15 cellular contexts compared by ENCODE assay signal in genomic region chr4:36303430-36304137, GRCh38. TPM values are rescaled to one million over a fixed set of nuclear protein-coding genes. Genes with fewer than 3 reads are reported as not detected.
DNase-seq lines count a peak whose midpoint lies in the region; ATAC-seq, FAIRE-seq and TF ChIP-seq lines count a peak whose summit lies in the region.
"Had no signal": no experiment of that assay in that cellular context is flagged by ENCODE, and none has a peak within 500 bp of the region (broad histone marks: within the 10 kb centered on the region; RNA-seq: fewer than 3 reads in every experiment).

No MANE protein-coding gene starts in this region.

- TF ChIP-seq EP300 in HepG2 (IDR thresholded peaks at IDR 0.05; ENCODE audit: low read depth in 2 of 2, low read length in 2 of 2) (no peak), HepG2 (CRISPR knock-in tag; IDR thresholded peaks at IDR 0.05; ENCODE audit: borderline replicate concordance) (no peak)

- FAIRE-seq in HepG2 (lab: Jason Lieb, UNC) = no peak
- FAIRE-seq: TTC549 had no signal

- no peaks in the 10 kb centered on the region for H3K79me2 ChIP-seq in HepG2 (ENCODE audit: insufficient read depth, low read length)

- BruUV-seq in HepG2 (replicated peaks; lab: Mats Ljungman, UMichigan) = no TSS peak

- H3K4me3 Mint-ChIP-seq in dendritic cell treated with granulocyte-macrophage colony-stimulating factor and Interleukin-4, amounts not matched to agents 40 ng/mL and 50 ng/mL, for 4 days = no peak overlapping the region
- no peak overlapping the region for H3K4me3 Mint-ChIP-seq in progenitor cell of endocrine pancreas (ENCODE audit: low read depth)
- H3K4me3 Mint-ChIP-seq: brain, nephron had no signal

- TF ChIP-seq CTCF in gastrocnemius medialis (IDR thresholded peaks at IDR 0.05 in 4 of 5, conservative IDR thresholded peaks at IDR 0.05 in 1 of 5) = no peak
- TF ChIP-seq CTCF in progenitor cell of endocrine pancreas (IDR thresholded peaks at IDR 0.05; ENCODE audit: unreplicated experiment) = no peak
- TF ChIP-seq CTCF in HepG2 (CRISPR knock-in tag; IDR thresholded peaks at IDR 0.05) = no peak

- CTCF ChIA-PET in HepG2 (lab: Yijun Ruan, JAX; ENCODE audit: low intra/inter-chr PET ratio, low total read pairs) = no interaction called here

- H3K27me3 ChIP-seq in gastrocnemius medialis (no peaks in the 10 kb centered on the region), HepG2 (ENCODE audit: control insufficient read depth in 1 of 2, insufficient read depth in 2 of 2, low read length in 2 of 2) (no peaks in the 10 kb centered on the region)

- DNase-seq in gastrocnemius medialis (no peak), NCI-H345 (lab: John Stamatoyannopoulos, UW) (no peak), progenitor cell of endocrine pancreas (ENCODE audit: low spot score, unreplicated experiment) (no peak), HepG2 (ENCODE audit: low spot score) (no peak)
- DNase-seq: NCI-H526 had no signal

- H3K9me3 Mint-ChIP-seq in dendritic cell treated with granulocyte-macrophage colony-stimulating factor and Interleukin-4, amounts not matched to agents 40 ng/mL and 50 ng/mL, for 4 days = no peaks in the 10 kb centered on the region
- H3K9me3 Mint-ChIP-seq in progenitor cell of endocrine pancreas (ENCODE audit: low read depth) = no peaks in the 10 kb centered on the region
- H3K9me3 Mint-ChIP-seq: brain, nephron had no signal

- peaks cover 35% of the 10 kb centered on the region for H3K4me1 Mint-ChIP-seq in dendritic cell treated with granulocyte-macrophage colony-stimulating factor and Interleukin-4, amounts not matched to agents 40 ng/mL and 50 ng/mL, for 4 days (ENCODE audit: low read depth)
- H3K4me1 Mint-ChIP-seq in progenitor cell of endocrine pancreas (ENCODE audit: low read depth) = no peaks in the 10 kb centered on the region
- H3K4me1 Mint-ChIP-seq: brain, nephron had no signal

- no peaks in the 10 kb centered on the region for H3K27me3 Mint-ChIP-seq in dendritic cell treated with granulocyte-macrophage colony-stimulating factor and Interleukin-4, amounts not matched to agents 40 ng/mL and 50 ng/mL, for 4 days
- H3K27me3 Mint-ChIP-seq in progenitor cell of endocrine pancreas = no peaks in the 10 kb centered on the region
- H3K27me3 Mint-ChIP-seq: brain had no signal

- no peaks in the 10 kb centered on the region for H4K20me1 ChIP-seq in HepG2 (ENCODE audit: insufficient read depth, low read length)

- no peak for TF ChIP-seq RAD21 in HepG2 (CRISPR knock-in tag; IDR thresholded peaks at IDR 0.05)

- WGBS in HepG2 (ENCODE audit: low lambda C conversion rate) = 0% methylated on average over 3 of the region's 3 CpGs

- POLR2A ChIA-PET in HepG2 (lab: Yijun Ruan, JAX) = no interaction called here

- no peak overlapping the region for H3K9ac ChIP-seq in HepG2 (ENCODE audit: insufficient read depth, low read depth, low read length)

- in situ Hi-C loops in gastrocnemius medialis (cut with MboI; ENCODE audit: low sequenced_read_pairs in 4 of 4) = no loop called here
- in situ Hi-C loops in HepG2 (cut with HindIII; ENCODE audit: extremely low pct_ligation_motif_present, low pct_unique_long_range_greater_than_20kb) = no loop called here

- no peaks in the 10 kb centered on the region for H3K36me3 ChIP-seq in gastrocnemius medialis
- H3K36me3 ChIP-seq in HepG2 (replicated peaks in 1 of 2; ENCODE audit: control insufficient read depth in 1 of 2, insufficient read depth in 2 of 2, low read length in 2 of 2) = no peaks in the 10 kb centered on the region

- no peak overlapping the region for H2AFZ ChIP-seq in HepG2 (ENCODE audit: low read length)

- intact Hi-C loops in dendritic cell treated with granulocyte-macrophage colony-stimulating factor and Interleukin-4, amounts not matched to agents 40 ng/mL and 50 ng/mL, for 4 days (cut with micrococcal nuclease) = no loop called here
- intact Hi-C loops in gastrocnemius medialis (cut with DNase I; ENCODE audit: low total_unique reads) (no loop called here), HepG2 (cut with micrococcal nuclease; ENCODE audit: unreplicated experiment) (no loop called here)

- no peaks in the 10 kb centered on the region for H3K4me1 ChIP-seq in gastrocnemius medialis
- no peaks in the 10 kb centered on the region for H3K4me1 ChIP-seq in HepG2 (ENCODE audit: insufficient read depth, low read length)

- no peaks in the 10 kb centered on the region for H3K36me3 Mint-ChIP-seq in dendritic cell treated with granulocyte-macrophage colony-stimulating factor and Interleukin-4, amounts not matched to agents 40 ng/mL and 50 ng/mL, for 4 days (ENCODE audit: low read depth)
- H3K36me3 Mint-ChIP-seq in progenitor cell of endocrine pancreas (ENCODE audit: insufficient read depth) = no peaks in the 10 kb centered on the region
- H3K36me3 Mint-ChIP-seq: brain had no signal

- ATAC-seq in GM18858 (IDR thresholded peaks at IDR 0.05; ENCODE audit: unreplicated experiment) = peak; percentile 69
- ATAC-seq in GM21717 (IDR thresholded peaks at IDR 0.05; ENCODE audit: unreplicated experiment) = peak; percentile 86
- ATAC-seq in HG03457 (IDR thresholded peaks at IDR 0.05; ENCODE audit: unreplicated experiment) = peak; percentile 92
- ATAC-seq in gastrocnemius medialis = no peak
- ATAC-seq in HepG2 = no peak

- H3K4me2 ChIP-seq in HepG2 (ENCODE audit: low read depth, low read length) = no peak overlapping the region

- TF ChIP-seq POLR2A in gastrocnemius medialis (IDR thresholded peaks at IDR 0.05) (no peak), HepG2 (IDR thresholded peaks at IDR 0.05; ENCODE audit: insufficient read depth in 1 of 2, low read depth in 2 of 2, low read length in 2 of 2) (no peak)

- H3K4me3 ChIP-seq in gastrocnemius medialis = no peak overlapping the region
- no peak overlapping the region for H3K4me3 ChIP-seq in HepG2 (replicated peaks in 1 of 3; ENCODE audit: insufficient read depth in 1 of 3, low read depth in 2 of 3, low read length in 3 of 3)

- H3K27ac ChIP-seq in gastrocnemius medialis = no peak overlapping the region
- H3K27ac ChIP-seq in HepG2 (ENCODE audit: extremely low read length, insufficient read depth, low read length) = no peak overlapping the region
- H3K27ac ChIP-seq: HL-60 had no signal

- H3K27ac Mint-ChIP-seq in dendritic cell treated with granulocyte-macrophage colony-stimulating factor and Interleukin-4, amounts not matched to agents 40 ng/mL and 50 ng/mL, for 4 days = peak overlapping the region; percentile 63
- no peak overlapping the region for H3K27ac Mint-ChIP-seq in progenitor cell of endocrine pancreas
- H3K27ac Mint-ChIP-seq: brain, nephron had no signal

- H3K9me3 ChIP-seq in gastrocnemius medialis (no peaks in the 10 kb centered on the region), HepG2 (ENCODE audit: low read length) (no peaks in the 10 kb centered on the region)

RNA-seq across cellular contexts. Expression of gene DTHD1, which starts 22.2 kb away (rescaled TPM):
- total RNA-seq in gastrocnemius medialis = under 1 TPM in 1 of 4 donors, not detected in 3; 0.10 TPM
- 0.12 and 0.29 TPM in 2 replicates for total RNA-seq in progenitor cell of endocrine pancreas
- not detected in 2 replicates for total RNA-seq in HepG2 (2016; rRNA removed; fragmentation: Illumina TruSeq; extraction: Trizol)
- total RNA-seq in HepG2 (2016; cell fraction: cytosol; rRNA removed; fragmentation: Illumina TruSeq; extraction: Trizol; ENCODE audit: low read depth) = not detected in 2 replicates
- total RNA-seq in HepG2 (2016; cell fraction: insoluble cytoplasmic fraction; rRNA removed; fragmentation: Illumina TruSeq; extraction: Trizol) = not detected in 2 replicates
- not detected in 2 replicates for total RNA-seq in HepG2 (2016; cell fraction: membrane; rRNA removed; fragmentation: Illumina TruSeq; extraction: Trizol)
- not detected in 2 replicates for total RNA-seq in HepG2 (2016; cell fraction: nucleus; rRNA removed; fragmentation: Illumina TruSeq; extraction: Trizol)
- polyA plus RNA-seq in HepG2 (2011; rRNA removed) = not detected in 2 replicates
- polyA plus RNA-seq in HepG2 (2011; cell fraction: cytosol; rRNA removed) = not detected in 2 replicates
- polyA plus RNA-seq in HepG2 (2011; cell fraction: nucleus; rRNA removed) = not detected in 2 replicates
- not detected in 2 replicates for polyA plus RNA-seq in HepG2 (2012)
- polyA plus RNA-seq in HepG2 (2016; cell fraction: cytosol; fragmentation: Illumina TruSeq; extraction: Trizol; ENCODE audit: low read depth) = not detected in 2 replicates
- polyA plus RNA-seq in HepG2 (2016; cell fraction: insoluble cytoplasmic fraction; fragmentation: Illumina TruSeq; extraction: Trizol; ENCODE audit: low read depth) = not detected in 2 replicates
- polyA plus RNA-seq in HepG2 (2016; cell fraction: membrane; fragmentation: Illumina TruSeq; extraction: Trizol; ENCODE audit: low read depth) = not detected in 2 replicates
- not detected in 2 replicates for polyA plus RNA-seq in HepG2 (2016; cell fraction: nucleus; fragmentation: Illumina TruSeq; extraction: Trizol; ENCODE audit: insufficient read depth, low read depth)
- polyA minus RNA-seq in HepG2 (2011; rRNA and poly(A)+ RNA removed; ENCODE audit: low replicate concordance) = not detected in 2 replicates
- not detected in 2 replicates for polyA minus RNA-seq in HepG2 (2011; cell fraction: cytosol; rRNA and poly(A)+ RNA removed)
- not detected in 2 replicates for polyA minus RNA-seq in HepG2 (2011; cell fraction: nucleus; rRNA and poly(A)+ RNA removed)
- total RNA-seq: Daoy, glomerular endothelial cell had no signal

RNA-seq across cellular contexts. Expression of gene ARAP2, which starts 59.3 kb away (rescaled TPM):
- total RNA-seq in gastrocnemius medialis (10 to 100 TPM in 1 of 4 donors, 1 to 10 TPM in 1, under 1 TPM in 2; 0.32 to 10.3 (median 1.1) TPM), progenitor cell of endocrine pancreas (9.2 and 11.6 TPM in 2 replicates), HepG2 (2016; rRNA removed; fragmentation: Illumina TruSeq; extraction: Trizol) (1.4 and 1.5 TPM in 2 replicates)
- 1.5 and 1.8 TPM in 2 replicates for total RNA-seq in HepG2 (2016; cell fraction: cytosol; rRNA removed; fragmentation: Illumina TruSeq; extraction: Trizol; ENCODE audit: low read depth)
- total RNA-seq in HepG2 (2016; cell fraction: insoluble cytoplasmic fraction; rRNA removed; fragmentation: Illumina TruSeq; extraction: Trizol) = 0.95 and 0.97 TPM in 2 replicates
- total RNA-seq in HepG2 (2016; cell fraction: membrane; rRNA removed; fragmentation: Illumina TruSeq; extraction: Trizol) = 1.00 and 1.2 TPM in 2 replicates
- 4.1 and 5.6 TPM in 2 replicates for total RNA-seq in HepG2 (2016; cell fraction: nucleus; rRNA removed; fragmentation: Illumina TruSeq; extraction: Trizol)
- 0.16 and 0.37 TPM in 2 replicates for polyA plus RNA-seq in HepG2 (2011; rRNA removed)
- 0.09 TPM in 2 replicates for polyA plus RNA-seq in HepG2 (2011; cell fraction: cytosol; rRNA removed)
- 0.14 and 0.35 TPM in 2 replicates for polyA plus RNA-seq in HepG2 (2011; cell fraction: nucleus; rRNA removed)
- 0.13 and 0.16 TPM in 2 replicates for polyA plus RNA-seq in HepG2 (2012)
- polyA plus RNA-seq in HepG2 (2016; cell fraction: cytosol; fragmentation: Illumina TruSeq; extraction: Trizol; ENCODE audit: low read depth) = 0.02 and 0.10 TPM in 2 replicates
- polyA plus RNA-seq in HepG2 (2016; cell fraction: insoluble cytoplasmic fraction; fragmentation: Illumina TruSeq; extraction: Trizol; ENCODE audit: low read depth) = 0.32 and 0.37 TPM in 2 replicates
- 0.03 and 0.15 TPM in 2 replicates for polyA plus RNA-seq in HepG2 (2016; cell fraction: membrane; fragmentation: Illumina TruSeq; extraction: Trizol; ENCODE audit: low read depth)
- polyA plus RNA-seq in HepG2 (2016; cell fraction: nucleus; fragmentation: Illumina TruSeq; extraction: Trizol; ENCODE audit: insufficient read depth, low read depth) = 0.53 and 0.87 TPM in 2 replicates
- 0.74 and 12.3 TPM in 2 replicates for polyA minus RNA-seq in HepG2 (2011; rRNA and poly(A)+ RNA removed; ENCODE audit: low replicate concordance)
- polyA minus RNA-seq in HepG2 (2011; cell fraction: cytosol; rRNA and poly(A)+ RNA removed) = 0.49 and 0.70 TPM in 2 replicates
- 3.1 and 4.7 TPM in 2 replicates for polyA minus RNA-seq in HepG2 (2011; cell fraction: nucleus; rRNA and poly(A)+ RNA removed)

Comparison
In these comparisons a context has a peak if more than half of its experiments do, and no peak if none do; other contexts are left out.
1. ATAC-seq: peak in GM18858 (single experiment), GM21717 (single experiment) and HG03457 (single experiment); none in gastrocnemius medialis (0 of 2) and HepG2 (single experiment).